ENCODE assay signal across 9 cellular contexts in genomic region chr16:14193316-14193871, GRCh38.
DNase-seq lines count a peak whose midpoint lies in the region; ATAC-seq and TF ChIP-seq lines count a peak whose summit lies in the region.
"Had no signal": no experiment of that assay in that cellular context is flagged by ENCODE, and none has a peak within 500 bp of the region (broad histone marks: within the 10 kb centered on the region; RNA-seq: fewer than 3 reads in every experiment).

No MANE protein-coding gene starts in this region.

- CTCF ChIA-PET in MCF 10A (lab: Yijun Ruan, JAX): no interaction called here

- H3K4me3 Mint-ChIP-seq in MCF 10A (ENCODE audit: unreplicated experiment): no peak overlapping the region

- ATAC-seq in GM18870 (IDR thresholded peaks at IDR 0.05; ENCODE audit: unreplicated experiment) (peak; percentile 72), HG02852 (IDR thresholded peaks at IDR 0.05; ENCODE audit: unreplicated experiment) (peak; percentile 95), left colon (peak; percentile 64)

- no peak overlapping the region for H2BK120ac ChIP-seq in mesendoderm (ENCODE audit: low read depth, low read length)

- H3K36me3 Mint-ChIP-seq in MCF 10A (ENCODE audit: insufficient read depth, unreplicated experiment): peaks cover 6% of the 10 kb centered on the region

- no peaks in the 10 kb centered on the region for H3K4me1 ChIP-seq in mesendoderm (ENCODE audit: control insufficient read depth, low read depth, low read length)
- H3K4me1 ChIP-seq in SJCRH30: no peaks in the 10 kb centered on the region

- H2BK15ac ChIP-seq in mesendoderm (replicated peaks; ENCODE audit: low read depth): no peak overlapping the region

- H3K27me3 Mint-ChIP-seq in MCF 10A (ENCODE audit: insufficient read depth, unreplicated experiment): no peaks in the 10 kb centered on the region

- H3K4ac ChIP-seq in mesendoderm (ENCODE audit: low read depth, low read length): no peak overlapping the region

- H3K27ac ChIP-seq in mesendoderm (ENCODE audit: low read depth, low read length): no peak overlapping the region
- no peak overlapping the region for H3K27ac ChIP-seq in SJCRH30
- H3K27ac ChIP-seq: cardiac muscle cell had no signal

- H3K4me3 ChIP-seq in mesendoderm (ENCODE audit: low read length) (no peak overlapping the region), SJCRH30 (no peak overlapping the region)
- H3K4me3 ChIP-seq: cardiac muscle cell had no signal

- intact Hi-C loops in left colon (cut with DNase I, micrococcal nuclease): no loop called here
- intact Hi-C loops in MCF 10A (cut with micrococcal nuclease): no loop called here

- H3K4me1 Mint-ChIP-seq in MCF 10A (ENCODE audit: insufficient read depth, unreplicated experiment): no peaks in the 10 kb centered on the region

- BruUV-seq in MCF 10A (replicated peaks; lab: Mats Ljungman, UMichigan): no TSS peak

- H3K36me3 ChIP-seq in mesendoderm (ENCODE audit: control insufficient read depth, insufficient read depth, low read length) (no peaks in the 10 kb centered on the region), SJCRH30 (no peaks in the 10 kb centered on the region)
- H3K36me3 ChIP-seq: cardiac muscle cell had no signal

- no peaks in the 10 kb centered on the region for H3K79me2 ChIP-seq in mesendoderm (ENCODE audit: control insufficient read depth, insufficient read depth, low read length)

- no peak overlapping the region for H3K56ac ChIP-seq in mesendoderm (ENCODE audit: low read length)

- H3K27me3 ChIP-seq in mesendoderm (ENCODE audit: insufficient read depth, low read length, poor library complexity): no peaks in the 10 kb centered on the region
- no peaks in the 10 kb centered on the region for H3K27me3 ChIP-seq in SJCRH30
- H3K27me3 ChIP-seq: cardiac muscle cell had no signal

- peaks cover 3% of the 10 kb centered on the region for H3K79me1 ChIP-seq in mesendoderm (ENCODE audit: low read length)

- WGBS in mesendoderm (ENCODE audit: extremely low coverage, insufficient coverage, low lambda C conversion rate): no CpG with 5 or more reads among the region's 6 CpGs

- H3K27ac Mint-ChIP-seq in MCF 10A (ENCODE audit: low read depth, unreplicated experiment): no peak overlapping the region

- no peak for TF ChIP-seq CTCF in MCF 10A (IDR thresholded peaks at IDR 0.05; ENCODE audit: unreplicated experiment)

- peak; percentile 81 for DNase-seq in NCI-H510A treated with DMSO at 0.1 percent for 48 hours (lab: John Stamatoyannopoulos, UW)
- peak in 1 of 2 donors; percentile 14 for DNase-seq in left colon
- no peak for DNase-seq in mesendoderm
- no peak for DNase-seq in HuH-7.5 (ENCODE audit: low spot score)
- DNase-seq in SJCRH30: no peak
- no peak for DNase-seq in MCF 10A (ENCODE audit: unreplicated experiment)

- no peak overlapping the region for H2AK5ac ChIP-seq in mesendoderm (ENCODE audit: low read length)

- H2BK5ac ChIP-seq in mesendoderm (ENCODE audit: low read length): no peak overlapping the region

- H3K18ac ChIP-seq in mesendoderm (ENCODE audit: low read length): no peak overlapping the region

- H3K4me2 ChIP-seq in mesendoderm (ENCODE audit: low read length): no peak overlapping the region

- no peak overlapping the region for H3K23ac ChIP-seq in mesendoderm (ENCODE audit: low read length)

- no peak overlapping the region for H4K5ac ChIP-seq in mesendoderm (ENCODE audit: low read length)

- peaks cover 5% of the 10 kb centered on the region; the same call in 1 of the 2 replicates for H3K9me3 ChIP-seq in SJCRH30 (replicated peaks)

- H3K9me3 Mint-ChIP-seq in MCF 10A (ENCODE audit: unreplicated experiment): no peaks in the 10 kb centered on the region

- no peak overlapping the region for H4K8ac ChIP-seq in mesendoderm (ENCODE audit: low read depth, low read length)

- no peak overlapping the region for H3K9ac ChIP-seq in mesendoderm (ENCODE audit: low read length)

- POLR2A ChIA-PET in MCF 10A (lab: Yijun Ruan, JAX): no interaction called here
